ENCODE assay signal across 8 cellular contexts in genomic region chr5:78504726-78505431, GRCh38.
DNase-seq lines count a peak whose midpoint lies in the region; ATAC-seq and TF ChIP-seq lines count a peak whose summit lies in the region.

No MANE protein-coding gene starts in this region.

- peak; percentile 91 for DNase-seq in BE2C
- DNase-seq in NCI-H1436 (lab: John Stamatoyannopoulos, UW) = peak; percentile 68
- DNase-seq in mammary epithelial cell = peak; percentile 99
- peak; percentile 86 to 88 for DNase-seq in suprapubic skin (ENCODE audit: low spot score in 2 of 2)
- no peak for DNase-seq in spleen
- DNase-seq in HK-2 (ENCODE audit: unreplicated experiment) = no peak

- H3K27me3 ChIP-seq in BE2C = no peaks in the 10 kb centered on the region
- no peaks in the 10 kb centered on the region for H3K27me3 ChIP-seq in mammary epithelial cell (ENCODE audit: insufficient read depth, low read length)
- H3K27me3 ChIP-seq in layer of hippocampus (ENCODE audit: control insufficient read depth, insufficient read depth, low read length) = no peaks in the 10 kb centered on the region
- H3K27me3 ChIP-seq in suprapubic skin = no peaks in the 10 kb centered on the region
- peaks cover 0 to 10% (median 0%) of the 10 kb centered on the region in 7 donors for H3K27me3 ChIP-seq in spleen (replicated peaks in 1 of 7)

- in situ Hi-C loops in mammary epithelial cell (cut with MboI; ENCODE audit: low sequenced_read_pairs in 2 of 2) = no loop called here

- CTCF ChIA-PET in mammary epithelial cell (lab: Charles Lee; ENCODE audit: low non-redundant PET) = interaction anchor here (0.6 kb wide), 1 partner anchor 59 kb away, joined by 3 read pairs; no protein-coding TSS in a partner anchor

- H3K9ac ChIP-seq in mammary epithelial cell (ENCODE audit: insufficient read depth, low read length) = peak overlapping the region; percentile 74

- H2AFZ ChIP-seq in mammary epithelial cell (ENCODE audit: low read depth, low read length) = no peak overlapping the region

- TF ChIP-seq CTCF in BE2C (IDR thresholded peaks at IDR 0.05; ENCODE audit: low read depth, low read length) = 0 out of 2 replicates have a peak, but pooled peaks have one; percentile 1
- TF ChIP-seq CTCF in mammary epithelial cell (conservative IDR thresholded peaks at IDR 0.05 in 1 of 2, IDR thresholded peaks at IDR 0.05 in 1 of 2; ENCODE audit: extremely low read depth in 1 of 2, insufficient read depth in 1 of 2, low read depth in 1 of 2, low read length in 2 of 2) = no peak
- TF ChIP-seq CTCF in suprapubic skin (IDR thresholded peaks at IDR 0.05) = no peak
- no peak for TF ChIP-seq CTCF in spleen (IDR thresholded peaks at IDR 0.05 in 8 of 11, conservative IDR thresholded peaks at IDR 0.05 in 3 of 11)

- WGBS in mammary epithelial cell (ENCODE audit: low coverage, missing lambda C conversion rate) = 6% methylated on average over 10 of the region's 10 CpGs
- WGBS in suprapubic skin = 22% methylated on average over 8 of the region's 10 CpGs
- WGBS in spleen, 5 donors = 57 to 69% (median 62%) methylated on average over 9 to 10 of the region's 10 CpGs

- no peak for ATAC-seq in GM21367 (IDR thresholded peaks at IDR 0.05; ENCODE audit: unreplicated experiment)

- peak overlapping the region; percentile 56 for H3K4me2 ChIP-seq in mammary epithelial cell (ENCODE audit: insufficient read depth, low read depth, low read length)

- H3K27ac ChIP-seq in mammary epithelial cell (ENCODE audit: insufficient read depth, low read depth, low read length) = peak overlapping the region; percentile 96
- H3K27ac ChIP-seq in layer of hippocampus (ENCODE audit: low read depth, low read length) = peak overlapping the region; percentile 27
- peak overlapping the region; percentile 61 for H3K27ac ChIP-seq in suprapubic skin
- H3K27ac ChIP-seq in spleen = peak overlapping the region in 2 of 8 donors; percentile 29 to 45

- H3K36me3 ChIP-seq in BE2C (no peaks in the 10 kb centered on the region), mammary epithelial cell (ENCODE audit: insufficient read depth, low read length) (peaks cover 8% of the 10 kb centered on the region), suprapubic skin (no peaks in the 10 kb centered on the region), spleen (no peaks in the 10 kb centered on the region)

- peaks cover 88% of the 10 kb centered on the region for H3K79me2 ChIP-seq in mammary epithelial cell (ENCODE audit: insufficient read depth, low read length)

- intact Hi-C loops in mammary epithelial cell (cut with micrococcal nuclease) = loop anchor here (2.0 kb wide), 2 partner anchors 14 to 24 kb away; no protein-coding TSS in a partner anchor
- intact Hi-C loops in spleen (cut with DNase I; ENCODE audit: low total_unique reads) = no loop called here

- TF ChIP-seq POLR2A in suprapubic skin (IDR thresholded peaks at IDR 0.05) (no peak), spleen (IDR thresholded peaks at IDR 0.05) (no peak)

- peak overlapping the region; percentile 23; the same call in 1 of the 2 replicates for H3K4me3 ChIP-seq in BE2C (ENCODE audit: low read depth, low read length)
- no peak overlapping the region for H3K4me3 ChIP-seq in mammary epithelial cell (replicated peaks in 1 of 3; ENCODE audit: insufficient read depth in 1 of 3, low read depth in 2 of 3, low read length in 3 of 3)
- no peak overlapping the region for H3K4me3 ChIP-seq in suprapubic skin
- H3K4me3 ChIP-seq in spleen = no peak overlapping the region

- BruUV-seq in mammary epithelial cell (replicated peaks; lab: Mats Ljungman, UMichigan) = TSS peak; percentile 48

- no peaks in the 10 kb centered on the region for H4K20me1 ChIP-seq in mammary epithelial cell (ENCODE audit: insufficient read depth, low read length)

- no peak for TF ChIP-seq EP300 in suprapubic skin (IDR thresholded peaks at IDR 0.05)

- dilution Hi-C loops in mammary epithelial cell (cut with HindIII; ENCODE audit: low sequenced_read_pairs) = no loop called here

- peaks cover 33% of the 10 kb centered on the region for H3K4me1 ChIP-seq in BE2C
- peaks cover 46% of the 10 kb centered on the region for H3K4me1 ChIP-seq in mammary epithelial cell (ENCODE audit: insufficient read depth, low read length)
- peaks cover 51% of the 10 kb centered on the region for H3K4me1 ChIP-seq in suprapubic skin
- H3K4me1 ChIP-seq in spleen = peaks cover 0 to 53% (median 22%) of the 10 kb centered on the region in 6 donors

- no peaks in the 10 kb centered on the region for H3K9me3 ChIP-seq in BE2C
- H3K9me3 ChIP-seq in mammary epithelial cell (replicated peaks; ENCODE audit: insufficient read depth, low read length) = no peaks in the 10 kb centered on the region
- no peaks in the 10 kb centered on the region for H3K9me3 ChIP-seq in suprapubic skin
- H3K9me3 ChIP-seq in spleen = no peaks in the 10 kb centered on the region

Comparison
In these comparisons a context has a peak if more than half of its experiments do, and no peak if none do; other contexts are left out.
1. DNase-seq: peak in BE2C (single experiment), NCI-H1436 (single experiment), mammary epithelial cell (single experiment) and suprapubic skin (2 of 2); none in spleen (single experiment) and HK-2 (single experiment).